Comparison of ENCODE assay signal across 32 cellular contexts in genomic region chr7:20503278-20503677, GRCh38.
"Had no signal": no experiment of that assay in that cellular context is flagged by ENCODE, and none has a peak within 500 bp of the region (broad histone marks: within the 10 kb centered on the region; RNA-seq: fewer than 3 reads in every experiment).

No MANE protein-coding gene starts in this region.

- H3K4me3 ChIP-seq: ascending aorta, cardiac muscle cell had no signal

- H3K4me1 ChIP-seq: ascending aorta had no signal

- DNase-seq: activated CD4-positive, alpha-beta memory T cell treated with anti-CD3 and anti-CD28 coated beads, Interleukin-2, amount 10 ng/mL, durations not matched to agents 7 days and 5 days; activated CD4-positive, alpha-beta T cell treated with anti-CD3 and anti-CD28 coated beads for 1 hour; activated CD4-positive, alpha-beta T cell treated with anti-CD3 and anti-CD28 coated beads for 36 hours; activated CD4-positive, alpha-beta T cell treated with anti-CD3 and anti-CD28 coated beads for 48 hours; activated CD4-positive, alpha-beta T cell treated with anti-CD3 and anti-CD28 coated beads, Interleukin-2, amount 10 ng/mL, durations not matched to agents 7 days and 5 days; activated CD4-positive, alpha-beta T cell treated with anti-CD3 and anti-CD28 coated beads, Interleukin-2, amount 50 U/mL, for 48 hours; activated CD4-positive, CD25-positive, alpha-beta regulatory T cell; activated CD8-positive, alpha-beta memory T cell treated with anti-CD3 and anti-CD28 coated beads for 24 hours; activated CD8-positive, alpha-beta memory T cell treated with anti-CD3 and anti-CD28 coated beads, Interleukin-2, amount 10 ng/mL, durations not matched to agents 7 days and 5 days; activated CD8-positive, alpha-beta memory T cell treated with anti-CD3 and anti-CD28 coated beads, Interleukin-2, amount 50 U/mL, for 48 hours; activated CD8-positive, alpha-beta T cell treated with anti-CD3 and anti-CD28 coated beads, Interleukin-2, amount 10 ng/mL, durations not matched to agents 7 days and 5 days; activated effector memory CD4-positive, alpha-beta T cell treated with Interleukin-2 at 50 U/mL for 16 hours; activated gamma-delta T cell; activated naive CD4-positive, alpha-beta T cell treated with anti-CD3 and anti-CD28 coated beads, Interleukin-2, amount 10 ng/mL, durations not matched to agents 7 days and 5 days; activated naive CD4-positive, alpha-beta T cell treated with Interleukin-2 at 50 U/mL for 16 hours; activated naive CD8-positive, alpha-beta T cell treated with anti-CD3 and anti-CD28 coated beads, Interleukin-2, amount 10 ng/mL, durations not matched to agents 7 days and 5 days; activated naive CD8-positive, alpha-beta T cell treated with anti-CD3 and anti-CD28 coated beads, Interleukin-2, amount 50 U/mL, for 24 hours; activated T-cell treated with anti-CD3 and anti-CD28 coated beads, Interleukin-2, amount 50 U/mL, for 24 hours; activated T-cell treated with anti-CD3 and anti-CD28 coated beads, Interleukin-2, amount 50 U/mL, for 48 hours; amygdala; anterior cingulate cortex; caudate nucleus; cerebellar nuclear complex; T-helper 2 cell; T-helper 9 cell had no signal

- ATAC-seq: activated CD4-positive, alpha-beta T cell treated with anti-CD3 and anti-CD28 coated beads for 36 hours; activated CD4-positive, CD25-positive, alpha-beta regulatory T cell treated with anti-CD3 and anti-CD28 coated beads, Interleukin-2, amount 50 U/mL, for 24 hours; activated CD8-positive, alpha-beta memory T cell treated with anti-CD3 and anti-CD28 coated beads, Interleukin-2, amount 10 ng/mL, durations not matched to agents 7 days and 5 days; activated CD8-positive, alpha-beta T cell treated with anti-CD3 and anti-CD28 coated beads, Interleukin-2, amount 10 ng/mL, durations not matched to agents 7 days and 5 days; activated naive CD8-positive, alpha-beta T cell treated with anti-CD3 and anti-CD28 coated beads, Interleukin-2, amount 50 U/mL, for 24 hours had no signal

- H3K36me3 ChIP-seq: ascending aorta, cardiac muscle cell had no signal

- FAIRE-seq: bronchial epithelial cell, colon, TTC549 had no signal

- H3K9me3 ChIP-seq: ascending aorta had no signal

- H3K27ac ChIP-seq: ascending aorta, cardiac muscle cell, VCaP had no signal

- H3K27me3 ChIP-seq: ascending aorta, cardiac muscle cell had no signal
